ENCODE assay signal across 8 cellular contexts in the genomic region with DNA sequence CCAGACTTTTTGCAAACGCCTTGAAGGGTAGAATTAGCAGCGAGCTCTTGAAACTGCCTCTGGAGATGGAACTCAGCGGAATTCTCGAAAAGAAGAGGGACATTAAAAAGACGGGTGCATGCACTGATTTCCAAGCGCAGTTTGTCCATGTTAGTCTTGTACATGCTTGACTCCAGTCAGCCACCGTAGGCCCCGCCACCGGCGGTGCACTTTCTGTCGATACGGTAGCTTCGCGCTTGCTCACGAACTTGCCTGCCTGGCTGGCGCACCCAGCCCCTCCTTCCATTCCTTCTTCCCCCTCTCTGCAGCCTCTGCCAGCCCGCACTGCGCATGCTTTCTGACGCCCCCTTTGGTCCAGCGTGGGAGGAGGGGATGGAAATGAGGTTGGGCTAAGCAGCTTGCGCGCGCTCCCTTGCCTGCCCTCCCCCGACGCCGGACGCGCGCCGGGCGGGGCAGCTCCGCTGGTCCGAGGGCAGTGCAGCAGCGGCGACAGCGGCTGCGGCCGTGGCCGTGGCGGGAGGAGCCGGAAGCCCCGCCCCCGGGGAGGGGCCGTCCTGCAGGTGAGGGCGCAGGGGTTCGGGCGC. TPM values are rescaled to one million over a fixed set of nuclear protein-coding genes. Genes with fewer than 3 reads are reported as not detected.
DNase-seq lines count a peak whose midpoint lies in the region; ATAC-seq, FAIRE-seq and TF ChIP-seq lines count a peak whose summit lies in the region.

A gene with protein sequence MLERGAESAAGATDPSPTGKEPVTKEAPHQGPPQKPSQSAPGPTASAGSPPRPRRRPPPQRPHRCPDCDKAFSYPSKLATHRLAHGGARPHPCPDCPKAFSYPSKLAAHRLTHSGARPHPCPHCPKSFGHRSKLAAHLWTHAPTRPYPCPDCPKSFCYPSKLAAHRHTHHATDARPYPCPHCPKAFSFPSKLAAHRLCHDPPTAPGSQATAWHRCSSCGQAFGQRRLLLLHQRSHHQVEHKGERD (plus strand): TSS at position 227 of the 584 bp plus-strand sequence. CDS start 1,235 bp downstream, outside the sequence.

- FAIRE-seq in D721Med (lab: Jason Lieb, UNC): no peak

- 0% methylated on average over 47 of the region's 47 CpGs for WGBS in esophagus, 2 donors

- no peaks in the 10 kb centered on the region for H3K27me3 ChIP-seq in esophagus (ENCODE audit: control insufficient read depth in 1 of 2, insufficient read depth in 2 of 2, low read length in 2 of 2)
- H3K27me3 ChIP-seq in muscle layer of duodenum (ENCODE audit: low read depth, low read length): no peaks in the 10 kb centered on the region

- peak; percentile 55 for DNase-seq in D721Med (ENCODE audit: insufficient read length, low spot score)
- peak; percentile 98 for DNase-seq in HuH-7 (ENCODE audit: low spot score)
- peak; percentile 52 for DNase-seq in OCI-M2 (lab: John Stamatoyannopoulos, UW; ENCODE audit: unreplicated experiment)
- DNase-seq in activated T-cell treated with anti-CD3 and anti-CD28 coated beads, Interleukin-2, amount 50 U/mL, for 1 hour: peak; percentile 79
- peak; percentile 69 for DNase-seq in stimulated activated CD8-positive, alpha-beta memory T cell treated with anti-CD3 and anti-CD28 coated beads, Interleukin-7, amount 100 ng/mL, for 24 hours (ENCODE audit: low read depth)

- H3K27ac ChIP-seq in esophagus (ENCODE audit: low read depth in 2 of 2, low read length in 1 of 2): peak within 1 kb of the TSS; percentile 86 to 95
- H3K27ac ChIP-seq in muscle layer of duodenum (ENCODE audit: low read length): peak within 1 kb of the TSS; percentile 85

- TF ChIP-seq CTCF in D721Med (IDR thresholded peaks at IDR 0.05; ENCODE audit: insufficient read depth, missing control alignments): no peak

- H3K9me3 ChIP-seq in esophagus (ENCODE audit: control insufficient read depth in 2 of 2, insufficient read depth in 1 of 2, low read depth in 1 of 2, low read length in 1 of 2) (no peaks in the 10 kb centered on the region), muscle layer of duodenum (ENCODE audit: control insufficient read depth in 1 of 2, low read length in 2 of 2) (no peaks in the 10 kb centered on the region)

- H3K4me1 ChIP-seq in esophagus (ENCODE audit: control insufficient read depth in 2 of 2, insufficient read depth in 2 of 2, low read length in 1 of 2): peaks cover 0 to 3% of the 10 kb centered on the region in 2 donors
- peaks cover 0 to 7% of the 10 kb centered on the region in 2 donors for H3K4me1 ChIP-seq in muscle layer of duodenum (ENCODE audit: control insufficient read depth in 1 of 2, insufficient read depth in 2 of 2, low read length in 2 of 2)

- ATAC-seq in GM21515 (IDR thresholded peaks at IDR 0.05; ENCODE audit: unreplicated experiment): peak; percentile 53

- H3K36me3 ChIP-seq in esophagus (ENCODE audit: control insufficient read depth in 2 of 2, insufficient read depth in 2 of 2, low read length in 1 of 2) (no peaks in the 10 kb centered on the region), muscle layer of duodenum (ENCODE audit: control insufficient read depth in 1 of 2, insufficient read depth in 2 of 2, low read length in 2 of 2) (no peaks in the 10 kb centered on the region)

- H3K4me3 ChIP-seq in esophagus (ENCODE audit: low read depth in 1 of 2, low read length in 2 of 2): peak within 1 kb of the TSS; percentile 38 to 69
- peak within 1 kb of the TSS; percentile 69 to 80 for H3K4me3 ChIP-seq in muscle layer of duodenum (ENCODE audit: low read depth in 1 of 2, low read length in 2 of 2)

RNA-seq across cellular contexts. Expression of the gene that starts here (rescaled TPM):
- 1 to 10 TPM in 1 of 2 donors, under 1 TPM in 1; 0.59 to 1.0 TPM for polyA plus RNA-seq in esophagus

Comparison
In these comparisons a context has a peak if more than half of its experiments do, and no peak if none do; other contexts are left out.
1. Peak in every context shown above with its lines: DNase-seq, ATAC-seq, H3K4me3 ChIP-seq and H3K27ac ChIP-seq.